In genomic region chr10:27504007-27504890, GRCh38 we compare ENCODE assay signal across 1 cellular context.
A peak's percentile ranks its signal among the peaks of the same experiment; 100 is the strongest.
TF ChIP-seq lines count a peak whose summit lies in the region.

RAB18 (plus strand) TSS chr10:27504304; CDS start chr10:27504370, 66 bp downstream.

TF ChIP-seq in liver, 16 proteins besides CTCF, POLR2A, EP300 and RAD21 (continued from another document):
- TF ChIP-seq ZBTB33 (IDR thresholded peaks at IDR 0.05), result peak; percentile 89
